In genomic region chr6:148051-148984, GRCh38 we compare ENCODE assay signal across 8 cellular contexts.
A peak's percentile ranks its signal among the peaks of the same experiment; 100 is the strongest.
DNase-seq lines count a peak whose midpoint lies in the region; ATAC-seq and TF ChIP-seq lines count a peak whose summit lies in the region.
"Not testable (repeated sequence)": the region's sequence is repeated elsewhere in the genome, so short reads cannot be mapped to it uniquely, and the experiment has no call there.

No MANE protein-coding gene starts in this region.

- H3K9me3 Mint-ChIP-seq in nephron, result not testable (repeated sequence)

- ATAC-seq in RWPE2 (ENCODE audit: low read depth), result not testable (repeated sequence)

- H3K27me3 ChIP-seq in RWPE2 (ENCODE audit: insufficient read depth, poor library complexity, severe bottlenecking), result not testable (repeated sequence)

- peaks cover 21% of the 10 kb centered on the region for H3K4me1 Mint-ChIP-seq in nephron

- TF ChIP-seq CTCF in GM12874 (IDR thresholded peaks at IDR 0.05; ENCODE audit: insufficient read depth, low read depth, low read length) (peak; percentile 85), RWPE2 (IDR thresholded peaks at IDR 0.05; ENCODE audit: poor library complexity, severe bottlenecking) (peak; percentile 38), epithelial cell of proximal tubule (conservative IDR thresholded peaks at IDR 0.05; ENCODE audit: low read depth, low read length) (peak; percentile 55), nephron (IDR thresholded peaks at IDR 0.05; ENCODE audit: unreplicated experiment in 3 of 3) (peak; percentile 28 to 52 (median 51))

- peaks cover 22% of the 10 kb centered on the region for H3K27me3 Mint-ChIP-seq in nephron (ENCODE audit: low read depth)

- H3K9me3 ChIP-seq in RWPE2 (ENCODE audit: severe bottlenecking), result not testable (repeated sequence)

- not testable (repeated sequence) for H3K4me3 ChIP-seq in RWPE2 (ENCODE audit: severe bottlenecking); epithelial cell of proximal tubule (ENCODE audit: low read depth, low read length)

- not testable (repeated sequence) for H3K4me3 Mint-ChIP-seq in nephron

- not testable (repeated sequence) for H3K36me3 ChIP-seq in RWPE2 (ENCODE audit: low read depth)

- H3K27ac Mint-ChIP-seq in nephron, result not testable (repeated sequence)

- H3K4me1 ChIP-seq in RWPE2 (ENCODE audit: insufficient read depth, poor library complexity, severe bottlenecking), result not testable (repeated sequence)

- H3K36me3 Mint-ChIP-seq in nephron (ENCODE audit: low read depth), result not testable (repeated sequence)

- DNase-seq in H4 (ENCODE audit: low spot score), result peak; percentile 51
- peak; percentile 67 for DNase-seq in HT-29 (ENCODE audit: low spot score)
- DNase-seq in RWPE2 (ENCODE audit: low spot score); epithelial cell of proximal tubule (ENCODE audit: low read depth): not testable (repeated sequence)
- DNase-seq in activated T-cell treated with anti-CD3 and anti-CD28 coated beads for 1 hour (ENCODE audit: low read depth), result peak; percentile 19
- peak; percentile 61 for DNase-seq in stimulated activated naive CD4-positive, alpha-beta T cell treated with Interleukin-2 at 50 U/mL for 16 hours (lab: John Stamatoyannopoulos, UW)

- not testable (repeated sequence) for H3K27ac ChIP-seq in RWPE2 (ENCODE audit: poor library complexity, severe bottlenecking)
